Comparison of ENCODE assay signal across 8 cellular contexts in genomic region chr3:123066896-123067688, GRCh38. TPM values are rescaled to one million over a fixed set of nuclear protein-coding genes. Genes with fewer than 3 reads are reported as not detected.
DNase-seq lines count a peak whose midpoint lies in the region; ATAC-seq, FAIRE-seq and TF ChIP-seq lines count a peak whose summit lies in the region.

TSS of gene PDIA5 (plus strand) at chr3:123067025. CDS start at chr3:123067165, 140 bp downstream.

- DNase-seq in AG04449 (ENCODE audit: low read depth, low spot score) (peak; percentile 34), NCI-H2196 treated with DMSO at 0.1 percent for 48 hours (lab: John Stamatoyannopoulos, UW; ENCODE audit: unreplicated experiment) (peak; percentile 94), WTC11 (ENCODE audit: low spot score) (peak; percentile 94), kidney (peak; percentile 96)
- DNase-seq in central memory CD8-positive, alpha-beta T cell (ENCODE audit: low spot score in 2 of 2): no peak
- DNase-seq in stimulated activated CD4-positive, alpha-beta T cell treated with anti-CD3 and anti-CD28 coated beads, Interleukin-12 subunit alpha, Interleukin-12 subunit beta, amount 100 ng/mL, for 48 hours (ENCODE audit: low read depth in 2 of 3, low spot score in 1 of 3): peak; percentile 61 to 74 (median 70)

- H3K9ac ChIP-seq in kidney (ENCODE audit: low read length in 2 of 2): peak within 1 kb of the TSS; percentile 35 to 75

- peaks cover 33% of the 10 kb centered on the region for H3K27me3 Mint-ChIP-seq in WTC11 (ENCODE audit: low read depth)
- no peaks in the 10 kb centered on the region for H3K27me3 Mint-ChIP-seq in central memory CD8-positive, alpha-beta T cell

- H3K4me1 ChIP-seq in kidney (ENCODE audit: control insufficient read depth in 1 of 2, insufficient read depth in 1 of 2, low read depth in 1 of 2, low read length in 2 of 2): peaks cover 0 to 7% of the 10 kb centered on the region in 2 donors

- peak within 1 kb of the TSS; percentile 1 to 68 for H3K27ac ChIP-seq in kidney (ENCODE audit: low read depth in 2 of 2, low read length in 2 of 2)

- POLR2A ChIA-PET in AG04449 (lab: Yijun Ruan, JAX): interaction anchor here (0.7 to 1.8 kb wide), 2 partner anchors 9 to 105 kb away, joined by 3 to 8 read pairs; no protein-coding TSS in a partner anchor
- POLR2A ChIA-PET in WTC11 (lab: Charles Lee): interaction anchor here (1.3 to 1.9 kb wide), 3 partner anchors 9 to 248 kb away, joined by 4 to 5 read pairs (median 4); no protein-coding TSS in a partner anchor

- TF ChIP-seq CTCF in AG04449 (IDR thresholded peaks at IDR 0.05; ENCODE audit: insufficient read depth, low read length, missing control alignments) (no peak), WTC11 (IDR thresholded peaks at IDR 0.05) (no peak), kidney (IDR thresholded peaks at IDR 0.05; ENCODE audit: borderline replicate concordance, extremely low read depth, insufficient read depth) (no peak)

- H3K27ac Mint-ChIP-seq in WTC11: peak within 1 kb of the TSS; percentile 61; the same call in 1 of the 2 replicates
- H3K27ac Mint-ChIP-seq in central memory CD8-positive, alpha-beta T cell (ENCODE audit: low read depth): peak within 1 kb of the TSS; percentile 11

- H3K4me1 Mint-ChIP-seq in WTC11: peaks cover 40% of the 10 kb centered on the region
- H3K4me1 Mint-ChIP-seq in central memory CD8-positive, alpha-beta T cell: peaks cover 20% of the 10 kb centered on the region

- no peak for FAIRE-seq in kidney (lab: Jason Lieb, UNC)

- H3K36me3 ChIP-seq in kidney (ENCODE audit: control insufficient read depth in 1 of 2, insufficient read depth in 2 of 2, low read length in 2 of 2): no peaks in the 10 kb centered on the region

- H3K4me3 ChIP-seq in AG04449 (ENCODE audit: low read depth, low read length) (peak within 1 kb of the TSS; percentile 93), kidney (ENCODE audit: low read length in 2 of 2) (peak within 1 kb of the TSS; percentile 60 to 75)

- CTCF ChIA-PET in AG04449 (lab: Yijun Ruan, JAX) (interaction anchor here (1.2 to 1.4 kb wide), 4 partner anchors 9 to 125 kb away, joined by 3 to 7 read pairs (median 4); partner anchors contain the start of gene SEMA5B), WTC11 (lab: Charles Lee) (interaction anchor here (0.6 to 2.9 kb wide), 15 partner anchors 11 to 883 kb away, joined by 3 to 16 read pairs (median 5); partner anchors contain the start of genes ADCY5 and SEMA5B)

- peak; percentile 75 for ATAC-seq in GM18870 (IDR thresholded peaks at IDR 0.05; ENCODE audit: unreplicated experiment)
- peak; percentile 90 for ATAC-seq in HG03108 (IDR thresholded peaks at IDR 0.05; ENCODE audit: unreplicated experiment)
- peak; percentile 85 for ATAC-seq in WTC11
- peak; percentile 50 for ATAC-seq in central memory CD8-positive, alpha-beta T cell (replicated peaks; ENCODE audit: extremely low read depth, poor library complexity, severe bottlenecking)

- intact Hi-C loops in kidney (cut with DNase I): no loop called here

- H3K9me3 ChIP-seq in kidney (ENCODE audit: control insufficient read depth in 1 of 2, low read length in 2 of 2): no peaks in the 10 kb centered on the region

- H3K4me3 Mint-ChIP-seq in WTC11: peak within 1 kb of the TSS; percentile 88
- peak within 1 kb of the TSS; percentile 70 for H3K4me3 Mint-ChIP-seq in central memory CD8-positive, alpha-beta T cell

- H3K9me3 Mint-ChIP-seq in WTC11: peaks cover 5% of the 10 kb centered on the region; the same call in 1 of the 2 replicates
- no peaks in the 10 kb centered on the region for H3K9me3 Mint-ChIP-seq in central memory CD8-positive, alpha-beta T cell

- no peaks in the 10 kb centered on the region for H3K36me3 Mint-ChIP-seq in WTC11
- H3K36me3 Mint-ChIP-seq in central memory CD8-positive, alpha-beta T cell (ENCODE audit: insufficient read depth): no peaks in the 10 kb centered on the region

TF ChIP-seq in WTC11, 78 proteins besides CTCF, POLR2A, EP300 and RAD21 (continues in another document):
- TF ChIP-seq PRRX2 (CRISPR knock-in tag; IDR thresholded peaks at IDR 0.05) (no peak), SP1 (CRISPR knock-in tag; conservative IDR thresholded peaks at IDR 0.05) (peak; percentile 72), ATF1 (CRISPR knock-in tag; IDR thresholded peaks at IDR 0.05) (no peak), ZNF396 (CRISPR knock-in tag; IDR thresholded peaks at IDR 0.05; ENCODE audit: borderline replicate concordance) (no peak), SOX15 (CRISPR knock-in tag; IDR thresholded peaks at IDR 0.05) (no peak), ZNF671 (CRISPR knock-in tag; IDR thresholded peaks at IDR 0.05) (no peak), PREB (CRISPR knock-in tag; IDR thresholded peaks at IDR 0.05; ENCODE audit: borderline replicate concordance) (no peak), ATF3 (CRISPR knock-in tag; conservative IDR thresholded peaks at IDR 0.05) (no peak), HMGXB4 (CRISPR knock-in tag; IDR thresholded peaks at IDR 0.05) (peak; percentile 70; the same call in 1 of the 2 replicates), E2F1 (CRISPR knock-in tag; IDR thresholded peaks at IDR 0.05) (no peak), ZNF232 (CRISPR knock-in tag; IDR thresholded peaks at IDR 0.05) (peak; percentile 80; the same call in 1 of the 2 replicates), ZNF263 (CRISPR knock-in tag; IDR thresholded peaks at IDR 0.05; ENCODE audit: low read depth) (no peak), TEAD1 (CRISPR knock-in tag; IDR thresholded peaks at IDR 0.05) (peak; percentile 90), ARID4B (CRISPR knock-in tag; IDR thresholded peaks at IDR 0.05; ENCODE audit: borderline replicate concordance) (no peak; the same call in none of the 2 replicates)

RNA-seq across cellular contexts. Expression of gene PDIA5, which starts in this region (rescaled TPM):
- total RNA-seq in WTC11 (2021) (30.5 to 41.5 TPM (median 34.6 TPM) in 3 replicates), kidney (27.9 TPM)
- 19.9 TPM for polyA plus RNA-seq in kidney (ENCODE audit: insufficient read depth, low read depth, low replicate concordance)

Comparison
In these comparisons a context has a peak if more than half of its experiments do, and no peak if none do; other contexts are left out.
1. DNase-seq: peak in AG04449 (single experiment), NCI-H2196 treated with DMSO at 0.1 percent for 48 hours (single experiment), WTC11 (single experiment), kidney (single experiment) and stimulated activated CD4-positive, alpha-beta T cell treated with anti-CD3 and anti-CD28 coated beads, Interleukin-12 subunit alpha, Interleukin-12 subunit beta, amount 100 ng/mL, for 48 hours (3 of 3); none in central memory CD8-positive, alpha-beta T cell (0 of 2).
2. Peak in every context shown above with its lines, with median percentiles within 50 percentile points of each other: ATAC-seq.